ENCODE assay signal across 24 cellular contexts in the genomic region with DNA sequence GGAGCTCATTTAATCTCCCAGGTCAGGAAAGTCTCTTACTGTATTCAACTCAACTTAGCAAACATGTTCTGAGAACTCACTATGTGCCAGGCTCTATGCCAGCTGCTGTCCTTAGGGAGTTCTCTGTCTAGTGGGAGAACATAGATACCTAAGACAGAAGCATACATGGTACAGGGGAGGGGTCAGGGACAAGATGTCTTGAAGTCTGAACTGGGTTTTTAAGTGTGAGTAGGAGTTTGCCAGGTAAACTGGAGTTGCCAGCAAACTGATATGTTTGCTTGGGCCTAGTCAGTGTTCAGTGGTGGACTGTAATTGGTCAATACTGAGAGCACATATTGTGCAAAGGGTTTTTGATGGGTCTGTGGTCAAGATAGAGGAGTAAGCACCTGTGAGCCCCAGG.
"Had no signal": no experiment of that assay in that cellular context is flagged by ENCODE, and none has a peak within 500 bp of the region (broad histone marks: within the 10 kb centered on the region; RNA-seq: fewer than 3 reads in every experiment).

No MANE protein-coding gene starts in this region.

- H3K4me1 Mint-ChIP-seq: mesothelial cell of epicardium, naive B cell had no signal

- ATAC-seq: esophagus mucosa, gastrocnemius medialis, heart right ventricle, left cardiac atrium, left lung, left ventricle myocardium superior, mucosa of descending colon had no signal

- H3K9me3 ChIP-seq: esophagus squamous epithelium, gastrocnemius medialis, heart right ventricle, left lung, lower lobe of right lung, mucosa of descending colon had no signal

- H3K4me3 Mint-ChIP-seq: mesothelial cell of epicardium had no signal

- H3K9me3 Mint-ChIP-seq: mesothelial cell of epicardium, naive B cell had no signal

- DNase-seq: dermis blood vessel endothelial cell; effector CD4-positive, alpha-beta T cell; effector memory CD4-positive, alpha-beta T cell; erythroblast; esophagus squamous epithelium; foreskin fibroblast; foreskin melanocyte; gastrocnemius medialis; glutamatergic neuron; head of caudate nucleus; heart right ventricle; hippocampal formation; left cardiac atrium; left lung; left ventricle myocardium superior; lower lobe of right lung; mesenchymal stem cell; mucosa of descending colon; naive B cell had no signal

- H3K27me3 Mint-ChIP-seq: naive B cell had no signal

- H3K27me3 ChIP-seq: dorsolateral prefrontal cortex, esophagus squamous epithelium, gastrocnemius medialis, heart right ventricle, left lung had no signal

- H3K4me1 ChIP-seq: esophagus squamous epithelium, gastrocnemius medialis, heart right ventricle, left lung, lower lobe of right lung had no signal

- H3K4me3 ChIP-seq: coronary artery, dorsolateral prefrontal cortex, esophagus squamous epithelium, gastrocnemius medialis, heart right ventricle, left lung, lower lobe of right lung, mucosa of descending colon had no signal

- H3K27ac Mint-ChIP-seq: mesothelial cell of epicardium had no signal

- H3K27ac ChIP-seq: coronary artery, dorsolateral prefrontal cortex, epithelial cell of prostate, esophagus squamous epithelium, gastrocnemius medialis, heart right ventricle, left lung, lower lobe of right lung had no signal
